8 cellular contexts compared by ENCODE assay signal in genomic region chr1:92831762-92832536, GRCh38.
A peak's percentile ranks its signal among the peaks of the same experiment; 100 is the strongest.
DNase-seq lines count a peak whose midpoint lies in the region; ATAC-seq and TF ChIP-seq lines count a peak whose summit lies in the region.

Gene RPL5 (plus strand): TSS chr1:92832040. CDS start chr1:92832115, 75 bp downstream.

- H3K4me3 ChIP-seq in retinal pigment epithelial cell (ENCODE audit: low read length): peak within 1 kb of the TSS; percentile 100

- ATAC-seq in GM18511 (IDR thresholded peaks at IDR 0.05; ENCODE audit: unreplicated experiment) (peak; percentile 95), HG03039 (IDR thresholded peaks at IDR 0.05; ENCODE audit: unreplicated experiment) (peak; percentile 90)

- DNase-seq in 8988T (peak; percentile 63), NCI-H2081 (lab: John Stamatoyannopoulos, UW) (peak; percentile 95), T1000 (lab: John Stamatoyannopoulos, UW) (peak; percentile 97), astrocyte of the hippocampus (ENCODE audit: low read depth, low spot score) (peak; percentile 99), hippocampal formation (lab: John Stamatoyannopoulos, UW) (peak; percentile 94 to 96), retinal pigment epithelial cell (ENCODE audit: low read depth) (peak; percentile 87)

- TF ChIP-seq CTCF in retinal pigment epithelial cell (conservative IDR thresholded peaks at IDR 0.05; ENCODE audit: low read depth, low read length): peak; percentile 99

Comparison
In these comparisons a context has a peak if more than half of its experiments do, and no peak if none do; other contexts are left out.
1. Peak in every context shown above with its lines: DNase-seq, ATAC-seq and H3K4me3 ChIP-seq.